8 cellular contexts compared by ENCODE assay signal in genomic region chr10:133394064-133394663, GRCh38. TPM values are rescaled to one million over a fixed set of nuclear protein-coding genes. Genes with fewer than 3 reads are reported as not detected.
A peak's percentile ranks its signal among the peaks of the same experiment; 100 is the strongest.
DNase-seq lines count a peak whose midpoint lies in the region; ATAC-seq and TF ChIP-seq lines count a peak whose summit lies in the region.

TSS of gene MTG1 (plus strand) at chr10:133394157. CDS start at chr10:133394221, 64 bp downstream.

- H3K27me3 ChIP-seq in SU-DHL-6 (ENCODE audit: low read length) (no peaks in the 10 kb centered on the region), adrenal gland (no peaks in the 10 kb centered on the region), heart left ventricle (no peaks in the 10 kb centered on the region)

- peak; percentile 97 for DNase-seq in GM12865 (ENCODE audit: low read depth)
- DNase-seq in NB4 (ENCODE audit: low read depth), result peak; percentile 97
- DNase-seq in adrenal gland, result peak; percentile 92 to 95 (median 94)
- DNase-seq in heart left ventricle, result peak; percentile 94 to 99 (median 96)
- DNase-seq in posterior cingulate gyrus, result peak; percentile 90 to 99 (median 93)
- DNase-seq in ureter (ENCODE audit: low spot score), result peak; percentile 94

- no peaks in the 10 kb centered on the region for H3K9me3 ChIP-seq in SU-DHL-6 (ENCODE audit: insufficient read depth, low read length)
- no peaks in the 10 kb centered on the region for H3K9me3 ChIP-seq in adrenal gland (replicated peaks in 1 of 3)
- H3K9me3 ChIP-seq in heart left ventricle, result no peaks in the 10 kb centered on the region

- peak within 1 kb of the TSS; percentile 86 for H3K4me2 ChIP-seq in SU-DHL-6 (ENCODE audit: low read depth, low read length, poor library complexity, severe bottlenecking)

- TF ChIP-seq POLR2A in NB4 (IDR thresholded peaks at IDR 0.05; ENCODE audit: extremely low read depth, insufficient read length) (peak; percentile 86), adrenal gland (IDR thresholded peaks at IDR 0.05) (peak; percentile 59 to 80), heart left ventricle (IDR thresholded peaks at IDR 0.05) (peak in 1 of 2 donors; percentile 87)

- H3F3A ChIP-seq in SU-DHL-6 (ENCODE audit: insufficient read depth), result peaks cover 19% of the 10 kb centered on the region

- H3K4me1 ChIP-seq in adrenal gland (replicated peaks in 1 of 2), result peaks cover 6 to 14% of the 10 kb centered on the region in 2 donors
- H3K4me1 ChIP-seq in heart left ventricle, result peaks cover 3 to 44% (median 10%) of the 10 kb centered on the region in 12 donors

- H3K9ac ChIP-seq in SU-DHL-6 (ENCODE audit: low read length), result peak within 1 kb of the TSS; percentile 93

- H3K27ac ChIP-seq in SU-DHL-6 (ENCODE audit: low read depth, low read length) (peak within 1 kb of the TSS; percentile 53), adrenal gland (peak within 1 kb of the TSS; percentile 8 to 83 (median 65)), heart left ventricle (peak within 1 kb of the TSS; percentile 53 to 92 (median 88))

- intact Hi-C loops in adrenal gland (cut with DNase I), result no loop called here
- intact Hi-C loops in heart left ventricle (cut with DNase I), result loop anchor here in 1 of 10 donors (5.0 kb wide), 1 partner anchor 87 kb away; the partner anchor contains the start of genes TUBGCP2 and ZNF511
- intact Hi-C loops in posterior cingulate gyrus (cut with DNase I), result no loop called here

- TF ChIP-seq CTCF in GM12865 (IDR thresholded peaks at IDR 0.05; ENCODE audit: insufficient read depth, low read depth, low read length, missing control alignments), result peak; percentile 3
- no peak for TF ChIP-seq CTCF in NB4 (IDR thresholded peaks at IDR 0.05; ENCODE audit: low read depth, low read length)
- no peak for TF ChIP-seq CTCF in SU-DHL-6 (IDR thresholded peaks at IDR 0.05; ENCODE audit: insufficient read depth, low read length, poor library complexity, severe bottlenecking)
- peak in 4 of 6 experiments; percentile 20 to 45 (median 24) for TF ChIP-seq CTCF in adrenal gland (IDR thresholded peaks at IDR 0.05)
- TF ChIP-seq CTCF in heart left ventricle (IDR thresholded peaks at IDR 0.05), result peak in 7 of 12 donors; percentile 8 to 51 (median 35)

- peaks cover 22% of the 10 kb centered on the region for H3K79me2 ChIP-seq in SU-DHL-6 (ENCODE audit: insufficient read depth, low read length)

- H4K20me1 ChIP-seq in SU-DHL-6 (ENCODE audit: low read depth, low read length), result no peaks in the 10 kb centered on the region

- H3K9me2 ChIP-seq in SU-DHL-6 (replicated peaks; ENCODE audit: insufficient read depth, low read length), result no peaks in the 10 kb centered on the region

- no peaks in the 10 kb centered on the region for H3K36me3 ChIP-seq in SU-DHL-6 (ENCODE audit: low read length)
- peaks cover 0 to 20% of the 10 kb centered on the region in 2 donors for H3K36me3 ChIP-seq in adrenal gland (replicated peaks in 1 of 2)
- H3K36me3 ChIP-seq in heart left ventricle, result peaks cover 0 to 35% (median 33%) of the 10 kb centered on the region in 9 donors

- WGBS in adrenal gland, 4 donors, result 0 to 1% (median 0%) methylated on average over 8 to 69 of the region's 69 CpGs
- 0 to 1% (median 1%) methylated on average over 26 to 69 of the region's 69 CpGs for WGBS in heart left ventricle, 4 donors

- peak within 1 kb of the TSS; percentile 90 for H2AFZ ChIP-seq in SU-DHL-6 (ENCODE audit: low read depth, low read length, severe bottlenecking)

- H3K4me3 ChIP-seq in GM12865 (ENCODE audit: low read depth, low read length) (peak within 1 kb of the TSS; percentile 98), NB4 (ENCODE audit: low read depth, low read length) (peak within 1 kb of the TSS; percentile 79), SU-DHL-6 (ENCODE audit: insufficient read depth, low read length, poor library complexity, severe bottlenecking) (peak within 1 kb of the TSS; percentile 73), adrenal gland (peak within 1 kb of the TSS; percentile 17 to 94 (median 78)), heart left ventricle (peak within 1 kb of the TSS; percentile 69 to 98 (median 84))

- ATAC-seq in HG02571 (IDR thresholded peaks at IDR 0.05; ENCODE audit: unreplicated experiment), result peak; percentile 75
- peak; percentile 94 to 98 (median 98) for ATAC-seq in heart left ventricle

RNA-seq across cellular contexts. Expression of gene MTG1, which starts in this region (rescaled TPM):
- total RNA-seq in adrenal gland (10 to 100 TPM; 24.0 to 68.6 (median 44.3) TPM), heart left ventricle (10 to 100 TPM; 11.6 to 29.5 (median 18.1) TPM), ureter (66.2 TPM)
- polyA plus RNA-seq in adrenal gland (100 to 1,000 TPM in 1 of 3 donors, 10 to 100 TPM in 2; 44.1 to 118 (median 88.1) TPM), heart left ventricle (10 to 100 TPM; 24.8 to 34.2 TPM)

Comparison
In these comparisons a context has a peak if more than half of its experiments do, and no peak if none do; other contexts are left out.
1. Peak in every context shown above with its lines: DNase-seq, ATAC-seq, H3K4me3 ChIP-seq and H3K27ac ChIP-seq.
2. CTCF ChIP-seq: peak in GM12865 (single experiment), adrenal gland (4 of 6) and heart left ventricle (7 of 12); none in NB4 (single experiment) and SU-DHL-6 (single experiment).